8 cellular contexts compared by ENCODE assay signal in the genomic region with DNA sequence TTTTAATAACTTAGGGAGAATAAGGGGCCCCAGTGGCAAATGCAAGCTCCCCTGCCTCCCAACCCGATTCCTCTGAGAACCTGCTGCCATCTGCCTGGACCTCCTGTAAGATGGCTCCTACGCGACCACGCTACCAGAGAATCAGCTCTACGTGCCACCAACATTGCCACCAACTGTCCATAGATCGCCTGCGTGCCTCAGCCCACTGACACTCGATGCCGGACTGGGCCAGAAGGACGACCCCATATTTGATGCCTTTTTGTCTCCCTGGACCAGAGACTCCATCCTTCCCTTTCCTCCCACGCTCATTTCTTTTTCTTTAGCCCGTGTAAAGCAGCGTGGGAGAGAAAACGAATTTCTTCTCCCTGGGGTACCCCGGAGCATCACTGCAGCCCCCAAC. TPM values are rescaled to one million over a fixed set of nuclear protein-coding genes. Genes with fewer than 3 reads are reported as not detected.
DNase-seq lines count a peak whose midpoint lies in the region; ATAC-seq and TF ChIP-seq lines count a peak whose summit lies in the region.

No MANE protein-coding gene starts in this region.

- peak overlapping the region; percentile 92 to 96 (median 95) for H3K27ac ChIP-seq in body of pancreas
- H3K27ac ChIP-seq in layer of hippocampus (ENCODE audit: low read depth, low read length), result peak overlapping the region; percentile 91

- H3K4me3 Mint-ChIP-seq in stimulated activated memory B cell treated with anti-CD40 and anti-IgM and Interleukin-4, amounts not matched to agents 10 μg/mL and 1 μg/mL and 100 μg/mL, for 72 hours, result peak overlapping the region; percentile 83

- TF ChIP-seq CTCF in BE2C (IDR thresholded peaks at IDR 0.05; ENCODE audit: low read depth, low read length) (no peak), body of pancreas (IDR thresholded peaks at IDR 0.05) (no peak)

- H3K9me3 ChIP-seq in BE2C, result no peaks in the 10 kb centered on the region
- no peaks in the 10 kb centered on the region for H3K9me3 ChIP-seq in NT2/D1 (ENCODE audit: insufficient read depth, low read length)
- no peaks in the 10 kb centered on the region for H3K9me3 ChIP-seq in body of pancreas

- DNase-seq in BE2C (peak; percentile 54), NT2/D1 (ENCODE audit: low read depth, low spot score) (peak; percentile 48), body of pancreas (peak; percentile 15 to 43 (median 28))
- DNase-seq in NK-92 treated with Interleukin-12 subunit alpha and Interleukin-12 subunit beta, amount 100 ng/mL, for 24 hours (lab: John Stamatoyannopoulos, UW), result no peak

- H3K27ac Mint-ChIP-seq in stimulated activated memory B cell treated with anti-CD40 and anti-IgM and Interleukin-4, amounts not matched to agents 10 μg/mL and 1 μg/mL and 100 μg/mL, for 72 hours, result peak overlapping the region; percentile 71

- H3K4me3 ChIP-seq in BE2C (ENCODE audit: low read depth, low read length) (peak overlapping the region; percentile 88), NT2/D1 (ENCODE audit: insufficient read length, low read depth) (peak overlapping the region; percentile 88), body of pancreas (peak overlapping the region in 1 of 2 donors; percentile 37)

- peaks cover 6% of the 10 kb centered on the region for H3K36me3 Mint-ChIP-seq in stimulated activated memory B cell treated with anti-CD40 and anti-IgM and Interleukin-4, amounts not matched to agents 10 μg/mL and 1 μg/mL and 100 μg/mL, for 72 hours

- no peaks in the 10 kb centered on the region for H3K9me3 Mint-ChIP-seq in stimulated activated memory B cell treated with anti-CD40 and anti-IgM and Interleukin-4, amounts not matched to agents 10 μg/mL and 1 μg/mL and 100 μg/mL, for 72 hours

- no peaks in the 10 kb centered on the region; the same call in none of the 2 replicates for H3K36me3 ChIP-seq in BE2C
- H3K36me3 ChIP-seq in NT2/D1 (ENCODE audit: insufficient read depth, insufficient read length, low read length), result peaks cover 29% of the 10 kb centered on the region
- H3K36me3 ChIP-seq in body of pancreas (replicated peaks in 1 of 2; ENCODE audit: insufficient read depth in 1 of 2, low read depth in 2 of 2), result no peaks in the 10 kb centered on the region

- 5 to 6% methylated on average over 15 of the region's 15 CpGs for WGBS in body of pancreas, 2 donors

- H3K27me3 ChIP-seq in BE2C (no peaks in the 10 kb centered on the region), NT2/D1 (ENCODE audit: insufficient read depth, insufficient read length) (no peaks in the 10 kb centered on the region), body of pancreas (no peaks in the 10 kb centered on the region), layer of hippocampus (ENCODE audit: control insufficient read depth, insufficient read depth, low read length) (no peaks in the 10 kb centered on the region)

- no peak for TF ChIP-seq POLR2A in body of pancreas (IDR thresholded peaks at IDR 0.05)

- H3K27me3 Mint-ChIP-seq in stimulated activated memory B cell treated with anti-CD40 and anti-IgM and Interleukin-4, amounts not matched to agents 10 μg/mL and 1 μg/mL and 100 μg/mL, for 72 hours, result no peaks in the 10 kb centered on the region

- intact Hi-C loops in body of pancreas (cut with DNase I), result no loop called here

- H3K9ac ChIP-seq in NT2/D1 (ENCODE audit: insufficient read length, low read depth), result peak overlapping the region; percentile 96

- H3K4me1 Mint-ChIP-seq in stimulated activated memory B cell treated with anti-CD40 and anti-IgM and Interleukin-4, amounts not matched to agents 10 μg/mL and 1 μg/mL and 100 μg/mL, for 72 hours, result peaks cover 34% of the 10 kb centered on the region

- peaks cover 5% of the 10 kb centered on the region for H3K4me1 ChIP-seq in BE2C
- H3K4me1 ChIP-seq in NT2/D1 (ENCODE audit: insufficient read depth, insufficient read length), result peaks cover 7% of the 10 kb centered on the region
- peaks cover 35% of the 10 kb centered on the region for H3K4me1 ChIP-seq in body of pancreas

- peak; percentile 19 for ATAC-seq in GM18867 (IDR thresholded peaks at IDR 0.05; ENCODE audit: unreplicated experiment)
- peak; percentile 6 for ATAC-seq in HG03097 (IDR thresholded peaks at IDR 0.05; ENCODE audit: low FRiP score, unreplicated experiment)
- ATAC-seq in body of pancreas, result peak; percentile 1
- ATAC-seq in stimulated activated memory B cell treated with anti-CD40 and anti-IgM and Interleukin-4, amounts not matched to agents 10 μg/mL and 1 μg/mL and 100 μg/mL, for 72 hours, result peak; percentile 41

RNA-seq across cellular contexts. Expression of a gene that starts 0.6 kb away (rescaled TPM):
- 29.9 TPM for polyA plus RNA-seq in BE2C (2012; ENCODE audit: insufficient read depth, insufficient read length, low read depth)
- total RNA-seq in body of pancreas, result 10 to 100 TPM; 32.7 to 36.6 TPM

RNA-seq across cellular contexts. Expression of a gene that starts 0.6 kb away (rescaled TPM):
- polyA plus RNA-seq in BE2C (2012; ENCODE audit: insufficient read depth, insufficient read length, low read depth), result not detected
- total RNA-seq in body of pancreas, result not detected
